In genomic region chr15:92884459-92884812, GRCh38 we compare ENCODE assay signal across 9 cellular contexts. TPM values are rescaled to one million over a fixed set of nuclear protein-coding genes. Genes with fewer than 3 reads are reported as not detected.
A peak's percentile ranks its signal among the peaks of the same experiment; 100 is the strongest.
DNase-seq lines count a peak whose midpoint lies in the region; ATAC-seq, FAIRE-seq and TF ChIP-seq lines count a peak whose summit lies in the region.
"Had no signal": no experiment of that assay in that cellular context is flagged by ENCODE, and none has a peak within 500 bp of the region (broad histone marks: within the 10 kb centered on the region; RNA-seq: fewer than 3 reads in every experiment).

No MANE protein-coding gene starts in this region.

- H3K27me3 ChIP-seq in iPS-20b (ENCODE audit: insufficient read depth, low read length) (no peaks in the 10 kb centered on the region), stomach (no peaks in the 10 kb centered on the region)

- WGBS in stomach, 5 donors: 0 to 2% (median 0%) methylated on average over 5 of the region's 5 CpGs

- H3K36me3 Mint-ChIP-seq in activated naive CD4-positive, alpha-beta T cell treated with anti-CD3 and anti-CD28 coated beads, Interleukin-2, amount 50 U/mL, for 72 hours: peaks cover 44 to 58% of the 10 kb centered on the region in 2 donors

- H3K27ac Mint-ChIP-seq in activated naive CD4-positive, alpha-beta T cell treated with anti-CD3 and anti-CD28 coated beads, Interleukin-2, amount 50 U/mL, for 72 hours: peak overlapping the region; percentile 96 to 100

- H3K4me1 ChIP-seq in iPS-20b (ENCODE audit: insufficient read depth, low read length) (peaks cover 35% of the 10 kb centered on the region; the same call in 1 of the 2 replicates), stomach (peaks cover 15 to 68% (median 47%) of the 10 kb centered on the region in 4 donors)

- TF ChIP-seq POLR2A in stomach (IDR thresholded peaks at IDR 0.05): no peak

- H3K36me3 ChIP-seq in iPS-20b (ENCODE audit: insufficient read depth, low read depth, low read length) (peaks cover 46% of the 10 kb centered on the region), stomach (peaks cover 9 to 33% (median 21%) of the 10 kb centered on the region in 4 donors)

- DNase-seq in NCI-H2171 treated with DMSO at 0.1 percent for 48 hours (lab: John Stamatoyannopoulos, UW) (peak; percentile 39), NCI-H2171 (lab: John Stamatoyannopoulos, UW) (no peak), stomach (no peak), RCC 7860 (ENCODE audit: low spot score) (no peak)
- DNase-seq in activated naive CD4-positive, alpha-beta T cell treated with anti-CD3 and anti-CD28 coated beads, Interleukin-2, amount 50 U/mL, for 72 hours (ENCODE audit: low spot score in 2 of 2): no peak
- DNase-seq: COR-L47 had no signal

- intact Hi-C loops in stomach (cut with DNase I; ENCODE audit: low total_unique reads): no loop called here

- no peaks in the 10 kb centered on the region for H3K9me3 Mint-ChIP-seq in activated naive CD4-positive, alpha-beta T cell treated with anti-CD3 and anti-CD28 coated beads, Interleukin-2, amount 50 U/mL, for 72 hours

- no peak for TF ChIP-seq CTCF in stomach (IDR thresholded peaks at IDR 0.05)

- H3K27ac ChIP-seq in iPS-20b (ENCODE audit: low read length): peak overlapping the region; percentile 1
- peak overlapping the region in 4 of 5 donors; percentile 97 to 100 (median 98) for H3K27ac ChIP-seq in stomach

- no peaks in the 10 kb centered on the region for H3K9me3 ChIP-seq in iPS-20b (ENCODE audit: insufficient read depth, low read depth, low read length)
- H3K9me3 ChIP-seq in stomach: no peaks in the 10 kb centered on the region

- H3K4me3 ChIP-seq in iPS-20b (ENCODE audit: low read length) (peak overlapping the region; percentile 99), stomach (peak overlapping the region; percentile 67 to 96 (median 81))

- no peak for TF ChIP-seq EP300 in stomach (IDR thresholded peaks at IDR 0.05)

- ATAC-seq in activated naive CD4-positive, alpha-beta T cell treated with anti-CD3 and anti-CD28 coated beads, Interleukin-2, amount 50 U/mL, for 72 hours: no peak
- no peak for ATAC-seq in HG03039 (IDR thresholded peaks at IDR 0.05; ENCODE audit: unreplicated experiment)
- no peak for ATAC-seq in GM21737 (IDR thresholded peaks at IDR 0.05; ENCODE audit: unreplicated experiment)

- FAIRE-seq in RCC 7860 (lab: Jason Lieb, UNC): no peak

- H3K9ac ChIP-seq in iPS-20b (ENCODE audit: low read depth, low read length): peak overlapping the region; percentile 98

RNA-seq across cellular contexts. Expression of gene CHD2, which starts 15.7 kb away (rescaled TPM):
- 100 to 1,000 TPM; 187 to 214 TPM for total RNA-seq in activated naive CD4-positive, alpha-beta T cell treated with anti-CD3 and anti-CD28 coated beads, Interleukin-2, amount 50 U/mL, for 72 hours
- 100 to 1,000 TPM; 124 to 833 (median 164) TPM for total RNA-seq in stomach
- polyA plus RNA-seq in stomach: 10 to 100 TPM; 21.5 to 29.5 (median 23.5) TPM
